25 cellular contexts compared by ENCODE assay signal in genomic region chr2:47721296-47721695, GRCh38.
"Had no signal": no experiment of that assay in that cellular context is flagged by ENCODE, and none has a peak within 500 bp of the region (broad histone marks: within the 10 kb centered on the region; RNA-seq: fewer than 3 reads in every experiment).

No MANE protein-coding gene starts in this region.

- DNase-seq: activated CD4-positive, alpha-beta memory T cell treated with anti-CD3 and anti-CD28 coated beads for 36 hours; activated CD4-positive, alpha-beta T cell treated with anti-CD3 and anti-CD28 coated beads for 48 hours; activated CD4-positive, CD25-positive, alpha-beta regulatory T cell; activated naive CD4-positive, alpha-beta T cell treated with Interleukin-2 at 50 U/mL for 16 hours; activated naive CD8-positive, alpha-beta T cell treated with anti-CD3 and anti-CD28 coated beads, Interleukin-2, amount 10 ng/mL, durations not matched to agents 7 days and 5 days; activated T-cell treated with anti-CD3 and anti-CD28 coated beads, Interleukin-2, amount 50 U/mL, for 48 hours; amniotic stem cell; effector memory CD4-positive, alpha-beta T cell; foreskin melanocyte; kidney glomerular epithelial cell; left lung; nephron progenitor cell; occipital lobe; right lobe of liver; stimulated activated CD4-positive, alpha-beta T cell treated with anti-CD3 and anti-CD28 coated beads, Interleukin-2, amount 100 ng/mL, for 24 hours; stomach; T-helper 9 cell had no signal

- H3K9me3 Mint-ChIP-seq: activated CD4-positive, alpha-beta memory T cell treated with anti-CD3 and anti-CD28 coated beads for 36 hours; activated naive CD8-positive, alpha-beta T cell treated with anti-CD3 and anti-CD28 coated beads, Interleukin-2, amount 10 ng/mL, durations not matched to agents 7 days and 5 days; central memory CD8-positive, alpha-beta T cell; stimulated activated effector memory CD8-positive, alpha-beta T cell treated with anti-CD3 and anti-CD28 coated beads, Interleukin-12 subunit alpha, Interleukin-12 subunit beta, amount 100 ng/mL, for 72 hours had no signal

- H3K79me2 ChIP-seq: hepatocyte had no signal

- H3K9me3 ChIP-seq: breast epithelium, left lung, right lobe of liver, stomach, suprapubic skin, tibial nerve had no signal

- H3K36me3 Mint-ChIP-seq: activated CD4-positive, alpha-beta memory T cell treated with anti-CD3 and anti-CD28 coated beads for 36 hours; activated naive CD8-positive, alpha-beta T cell treated with anti-CD3 and anti-CD28 coated beads, Interleukin-2, amount 10 ng/mL, durations not matched to agents 7 days and 5 days; stimulated activated effector memory CD8-positive, alpha-beta T cell treated with anti-CD3 and anti-CD28 coated beads, Interleukin-12 subunit alpha, Interleukin-12 subunit beta, amount 100 ng/mL, for 72 hours had no signal

- H3K4me2 ChIP-seq: hepatocyte had no signal

- H3K27me3 ChIP-seq: breast epithelium, hepatocyte, left lung, right lobe of liver, stomach, suprapubic skin, tibial nerve had no signal

- H3K4me1 ChIP-seq: breast epithelium, left lung, right lobe of liver, stomach, suprapubic skin, tibial nerve had no signal

- H3K4me3 ChIP-seq: breast epithelium, hepatocyte, left lung, right lobe of liver, skin epidermis, stomach, suprapubic skin, tibial nerve had no signal

- H3K36me3 ChIP-seq: breast epithelium, left lung, right lobe of liver, stomach, suprapubic skin, tibial nerve had no signal

- ATAC-seq: esophagus mucosa; left lung; right lobe of liver; stimulated activated effector memory CD8-positive, alpha-beta T cell treated with anti-CD3 and anti-CD28 coated beads, Interleukin-12 subunit alpha, Interleukin-12 subunit beta, amount 100 ng/mL, for 72 hours had no signal

- H2AFZ ChIP-seq: hepatocyte had no signal

- H3K4me3 Mint-ChIP-seq: activated CD4-positive, alpha-beta memory T cell treated with anti-CD3 and anti-CD28 coated beads for 36 hours; activated naive CD8-positive, alpha-beta T cell treated with anti-CD3 and anti-CD28 coated beads, Interleukin-2, amount 10 ng/mL, durations not matched to agents 7 days and 5 days; central memory CD8-positive, alpha-beta T cell; nephron progenitor cell; stimulated activated effector memory CD8-positive, alpha-beta T cell treated with anti-CD3 and anti-CD28 coated beads, Interleukin-12 subunit alpha, Interleukin-12 subunit beta, amount 100 ng/mL, for 72 hours had no signal

- H3K4me1 Mint-ChIP-seq: activated naive CD8-positive, alpha-beta T cell treated with anti-CD3 and anti-CD28 coated beads, Interleukin-2, amount 10 ng/mL, durations not matched to agents 7 days and 5 days; central memory CD8-positive, alpha-beta T cell had no signal

- H3K27ac Mint-ChIP-seq: activated CD4-positive, alpha-beta memory T cell treated with anti-CD3 and anti-CD28 coated beads for 36 hours; activated naive CD8-positive, alpha-beta T cell treated with anti-CD3 and anti-CD28 coated beads, Interleukin-2, amount 10 ng/mL, durations not matched to agents 7 days and 5 days; stimulated activated effector memory CD8-positive, alpha-beta T cell treated with anti-CD3 and anti-CD28 coated beads, Interleukin-12 subunit alpha, Interleukin-12 subunit beta, amount 100 ng/mL, for 72 hours had no signal

- H3K27ac ChIP-seq: breast epithelium, hepatocyte, left lung, right lobe of liver, skin epidermis, stomach, suprapubic skin, tibial nerve had no signal

- H3K27me3 Mint-ChIP-seq: central memory CD8-positive, alpha-beta T cell had no signal
